Comparison of ENCODE assay signal across 1 cellular context in genomic region chr10:24541239-24541753, GRCh38.
TF ChIP-seq lines count a peak whose summit lies in the region.

No MANE protein-coding gene starts in this region.

TF ChIP-seq in HepG2, 621 proteins besides CTCF, POLR2A, EP300 and RAD21 (continued from another document and continues in another):
- no peak for TF ChIP-seq ZNF704 (CRISPR knock-in tag; IDR thresholded peaks at IDR 0.05; ENCODE audit: borderline replicate concordance)
- peak; percentile 97 for TF ChIP-seq SOX5 (CRISPR knock-in tag; IDR thresholded peaks at IDR 0.05; ENCODE audit: borderline replicate concordance)
- TF ChIP-seq MXD1 (CRISPR knock-in tag; IDR thresholded peaks at IDR 0.05) = no peak
- TF ChIP-seq IRF2 (CRISPR knock-in tag; IDR thresholded peaks at IDR 0.05) = peak; percentile 39; the same call in 1 of the 2 replicates
- peak; percentile 96 for TF ChIP-seq HNF4A (CRISPR knock-in tag; IDR thresholded peaks at IDR 0.05)
- 0 out of 2 replicates have a peak, but pooled peaks have one; percentile 54 for TF ChIP-seq SMAD3 (CRISPR knock-in tag; IDR thresholded peaks at IDR 0.05)
- peak; percentile 66; the same call in 1 of the 2 replicates for TF ChIP-seq YEATS2 (CRISPR knock-in tag; IDR thresholded peaks at IDR 0.05; ENCODE audit: borderline replicate concordance)
- TF ChIP-seq GFI1 (CRISPR knock-in tag; IDR thresholded peaks at IDR 0.05; ENCODE audit: borderline replicate concordance) = peak; percentile 76; the same call in 1 of the 2 replicates
- TF ChIP-seq SNAPC5 (CRISPR knock-in tag; IDR thresholded peaks at IDR 0.05; ENCODE audit: borderline replicate concordance) = no peak
- no peak for TF ChIP-seq ZUFSP (CRISPR knock-in tag; IDR thresholded peaks at IDR 0.05; ENCODE audit: borderline replicate concordance)
- peak; percentile 75 for TF ChIP-seq ERF (CRISPR knock-in tag; IDR thresholded peaks at IDR 0.05)
- TF ChIP-seq ZNF441 (CRISPR knock-in tag; IDR thresholded peaks at IDR 0.05; ENCODE audit: borderline replicate concordance) = no peak
- TF ChIP-seq HMGXB3 (CRISPR knock-in tag; IDR thresholded peaks at IDR 0.05; ENCODE audit: borderline replicate concordance) = peak; percentile 5; the same call in 1 of the 2 replicates
- TF ChIP-seq HMG20B (CRISPR knock-in tag; conservative IDR thresholded peaks at IDR 0.05) = 0 out of 2 replicates have a peak, but pooled peaks have one; percentile 49
- TF ChIP-seq DNMT3B (CRISPR knock-in tag; conservative IDR thresholded peaks at IDR 0.05) = no peak
- peak; percentile 80 for TF ChIP-seq THRA (CRISPR knock-in tag; IDR thresholded peaks at IDR 0.05; ENCODE audit: borderline replicate concordance)
- peak; percentile 51; the same call in 1 of the 2 replicates for TF ChIP-seq FOSL1 (CRISPR knock-in tag; IDR thresholded peaks at IDR 0.05; ENCODE audit: borderline replicate concordance)
- TF ChIP-seq ZNF563 (CRISPR knock-in tag; IDR thresholded peaks at IDR 0.05) = no peak
- peak; percentile 63; the same call in 1 of the 2 replicates for TF ChIP-seq JUN (CRISPR knock-in tag; IDR thresholded peaks at IDR 0.05)
- TF ChIP-seq ZNF792 (CRISPR knock-in tag; IDR thresholded peaks at IDR 0.05) = peak; percentile 36; the same call in 1 of the 2 replicates
- no peak for TF ChIP-seq PTBP1 (IDR thresholded peaks at IDR 0.05; ENCODE audit: low read depth, low read length, poor library complexity, severe bottlenecking)
- TF ChIP-seq ZNF766 (CRISPR knock-in tag; IDR thresholded peaks at IDR 0.05; ENCODE audit: borderline replicate concordance) = 0 out of 2 replicates have a peak, but pooled peaks have one; percentile 40
- TF ChIP-seq SMYD3 (CRISPR knock-in tag; IDR thresholded peaks at IDR 0.05) = no peak
- peak; percentile 64; the same call in 1 of the 2 replicates for TF ChIP-seq ZSCAN9 (CRISPR knock-in tag; IDR thresholded peaks at IDR 0.05; ENCODE audit: borderline replicate concordance)
- TF ChIP-seq AFF4 (CRISPR knock-in tag; IDR thresholded peaks at IDR 0.05) = no peak
- TF ChIP-seq ZNF317 (CRISPR knock-in tag; IDR thresholded peaks at IDR 0.05) = 0 out of 2 replicates have a peak, but pooled peaks have one; percentile 58
- no peak for TF ChIP-seq MYPOP (CRISPR knock-in tag; IDR thresholded peaks at IDR 0.05)
- no peak for TF ChIP-seq TARDBP (CRISPR knock-in tag; IDR thresholded peaks at IDR 0.05)
- TF ChIP-seq CREM (IDR thresholded peaks at IDR 0.05) = peak; percentile 79
- no peak for TF ChIP-seq CREM (CRISPR knock-in tag; IDR thresholded peaks at IDR 0.05)
- no peak for TF ChIP-seq HCFC1 (IDR thresholded peaks at IDR 0.05; ENCODE audit: low read depth, low read length)
- TF ChIP-seq ARID4A (CRISPR knock-in tag; IDR thresholded peaks at IDR 0.05; ENCODE audit: borderline replicate concordance) = peak; percentile 51; the same call in 1 of the 2 replicates
- TF ChIP-seq FOXP4 (CRISPR knock-in tag; IDR thresholded peaks at IDR 0.05) = peak; percentile 94
- peak; percentile 32; the same call in 1 of the 2 replicates for TF ChIP-seq NR2C2 (CRISPR knock-in tag; IDR thresholded peaks at IDR 0.05; ENCODE audit: borderline replicate concordance)
- peak; percentile 58; the same call in 1 of the 2 replicates for TF ChIP-seq FOXA1 (IDR thresholded peaks at IDR 0.05)
- peak; percentile 82 for TF ChIP-seq FOXA1 (CRISPR knock-in tag; IDR thresholded peaks at IDR 0.05)
- peak; percentile 65; the same call in 1 of the 2 replicates for TF ChIP-seq PHF21A (CRISPR knock-in tag; IDR thresholded peaks at IDR 0.05)
